Comparison of ENCODE assay signal across 10 cellular contexts in the genomic region with DNA sequence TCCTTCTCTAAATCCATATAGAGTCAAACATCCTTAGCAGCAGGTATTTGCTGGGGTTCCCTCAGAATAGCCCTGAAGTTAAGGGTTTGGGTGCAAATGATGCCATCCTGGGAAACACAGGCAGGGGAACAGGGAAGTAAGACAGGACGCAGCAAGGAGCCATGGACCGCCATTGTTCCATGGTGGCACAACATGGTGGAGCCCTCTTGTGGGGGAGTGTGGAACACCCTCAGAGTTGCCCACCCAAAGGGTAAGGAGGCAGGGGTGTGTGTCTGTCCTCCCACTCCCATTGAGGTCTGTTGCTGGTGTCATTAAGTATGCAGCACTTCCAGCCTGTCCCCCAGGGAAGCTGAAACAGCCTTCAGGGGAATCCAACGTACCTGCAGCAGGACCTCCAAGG. TPM values are rescaled to one million over a fixed set of nuclear protein-coding genes. Genes with fewer than 3 reads are reported as not detected.
DNase-seq lines count a peak whose midpoint lies in the region; ATAC-seq and TF ChIP-seq lines count a peak whose summit lies in the region.
"Had no signal": no experiment of that assay in that cellular context is flagged by ENCODE, and none has a peak within 500 bp of the region (broad histone marks: within the 10 kb centered on the region; RNA-seq: fewer than 3 reads in every experiment).

No MANE protein-coding gene starts in this region.

- CTCF ChIA-PET in Panc1 (lab: Charles Lee) = no interaction called here

- BruUV-seq in Panc1 (replicated peaks; lab: Mats Ljungman, UMichigan) = no TSS peak

- no peak for ATAC-seq in Panc1

- DNase-seq in NCI-H146 (lab: John Stamatoyannopoulos, UW) (peak; percentile 5), NCI-H146 treated with DMSO at 0.1 percent for 48 hours (lab: John Stamatoyannopoulos, UW; ENCODE audit: unreplicated experiment) (no peak), ELF-1 (ENCODE audit: low read depth, low spot score) (peak; percentile 30), Panc1 (ENCODE audit: low read depth, low spot score) (no peak), iPS-NIHi11 (ENCODE audit: low spot score) (peak; percentile 46), AG20443 (ENCODE audit: low spot score) (no peak), NCI-H1694 (lab: John Stamatoyannopoulos, UW) (no peak), NCI-H1092 (lab: John Stamatoyannopoulos, UW) (no peak)

- H3K4me3 ChIP-seq in Panc1 (ENCODE audit: low read depth in 2 of 2, low read length in 2 of 2) = no peak overlapping the region

- intact Hi-C loops in Panc1 (cut with micrococcal nuclease; ENCODE audit: unreplicated experiment) = no loop called here

- no peaks in the 10 kb centered on the region for H3K9me3 ChIP-seq in Panc1 (ENCODE audit: control insufficient read depth, insufficient read depth, low read depth, low read length)

- TF ChIP-seq CTCF in Panc1 (IDR thresholded peaks at IDR 0.05) = peak; percentile 56

- H3K27ac ChIP-seq in Panc1 (ENCODE audit: low read length) = no peak overlapping the region
- H3K27ac ChIP-seq: RWPE1 had no signal

- H3K27me3 ChIP-seq in Panc1 (ENCODE audit: control insufficient read depth, insufficient read depth, low read length) = 0 out of 2 replicates have a peak, but pooled peaks cover 2% of the 10 kb centered on the region

- in situ Hi-C loops in Panc1 (cut with HindIII; ENCODE audit: low pct_unique_long_range_greater_than_20kb, low sequenced_read_pairs) = no loop called here

- no peaks in the 10 kb centered on the region for H3K36me3 ChIP-seq in Panc1 (ENCODE audit: control insufficient read depth, insufficient read depth, low read length)

- POLR2A ChIA-PET in Panc1 (lab: Charles Lee) = no interaction called here

- H3K4me1 ChIP-seq in Panc1 (ENCODE audit: control insufficient read depth, insufficient read depth, low read length) = no peaks in the 10 kb centered on the region

RNA-seq across cellular contexts. Expression of a gene that starts 20.4 kb away (rescaled TPM):
- 13.5 TPM for total RNA-seq in Panc1 (2021; ENCODE audit: unreplicated experiment)
- 7.4 TPM for polyA plus RNA-seq in Panc1 (2012; ENCODE audit: insufficient read length)

RNA-seq across cellular contexts. Expression of a gene that starts 33.5 kb away (rescaled TPM):
- 0.05 TPM for total RNA-seq in Panc1 (2021; ENCODE audit: unreplicated experiment)
- polyA plus RNA-seq in Panc1 (2012; ENCODE audit: insufficient read length) = not detected
- total RNA-seq: LHCN-M2 had no signal

Comparison
In these comparisons a context has a peak if more than half of its experiments do, and no peak if none do; other contexts are left out.
1. DNase-seq: peak in NCI-H146 (single experiment), ELF-1 (single experiment) and iPS-NIHi11 (single experiment); none in NCI-H146 treated with DMSO at 0.1 percent for 48 hours (single experiment), Panc1 (single experiment), AG20443 (single experiment), NCI-H1694 (single experiment) and NCI-H1092 (single experiment).